Comparison of ENCODE assay signal across 8 cellular contexts in genomic region chr10:96090463-96090800, GRCh38. TPM values are rescaled to one million over a fixed set of nuclear protein-coding genes. Genes with fewer than 3 reads are reported as not detected.
DNase-seq lines count a peak whose midpoint lies in the region; ATAC-seq and TF ChIP-seq lines count a peak whose summit lies in the region.

No MANE protein-coding gene starts in this region.

- no peaks in the 10 kb centered on the region for H3K27me3 ChIP-seq in vagina

- H3K4me1 ChIP-seq in vagina, result peaks cover 5% of the 10 kb centered on the region

- POLR2A ChIA-PET in activated naive CD8-positive, alpha-beta T cell treated with anti-CD3 and anti-CD28 coated beads, Interleukin-2, amount 10 ng/mL, durations not matched to agents 7 days and 5 days (lab: Charles Lee), result interaction anchor here (0.6 to 3.6 kb wide), 9 partner anchors 9 to 1202 kb away, joined by 3 to 184 read pairs (median 3); partner anchors contain the start of genes ARHGAP19, CCNJ and ZNF518A

- no peak for TF ChIP-seq POLR2A in lower leg skin (IDR thresholded peaks at IDR 0.05)
- no peak for TF ChIP-seq POLR2A in vagina (IDR thresholded peaks at IDR 0.05)

- peaks cover 9% of the 10 kb centered on the region for H3K4me1 Mint-ChIP-seq in activated naive CD8-positive, alpha-beta T cell treated with anti-CD3 and anti-CD28 coated beads, Interleukin-2, amount 10 ng/mL, durations not matched to agents 7 days and 5 days

- no peak for ATAC-seq in activated naive CD8-positive, alpha-beta T cell treated with anti-CD3 and anti-CD28 coated beads, Interleukin-2, amount 10 ng/mL, durations not matched to agents 7 days and 5 days (ENCODE audit: low read depth)
- no peak for ATAC-seq in GM19023 (IDR thresholded peaks at IDR 0.05; ENCODE audit: unreplicated experiment)

- intact Hi-C loops in lower leg skin (cut with DNase I; ENCODE audit: low total_unique reads), result no loop called here
- intact Hi-C loops in vagina (cut with DNase I), result loop anchor here (2.0 kb wide), 1 partner anchor 40 kb away; the partner anchor contains the start of gene ZNF518A

- peaks cover 23% of the 10 kb centered on the region for H3K27me3 Mint-ChIP-seq in activated naive CD8-positive, alpha-beta T cell treated with anti-CD3 and anti-CD28 coated beads, Interleukin-2, amount 10 ng/mL, durations not matched to agents 7 days and 5 days

- H3K4me3 ChIP-seq in lower leg skin (ENCODE audit: low read depth, poor library complexity, severe bottlenecking), result peak overlapping the region; percentile 78
- H3K4me3 ChIP-seq in vagina, result peak overlapping the region; percentile 73

- no peaks in the 10 kb centered on the region for H3K36me3 ChIP-seq in vagina

- DNase-seq in stimulated activated CD4-positive, alpha-beta T cell treated with anti-CD3 and anti-CD28 coated beads, Interleukin-4, amount 100 ng/mL, for 1 hour, result peak; percentile 1
- DNase-seq in stimulated activated CD4-positive, alpha-beta T cell treated with anti-CD3 and anti-CD28 coated beads, Interleukin-4, amount 100 ng/mL, for 24 hours, result no peak
- DNase-seq in activated naive CD8-positive, alpha-beta T cell treated with anti-CD3 and anti-CD28 coated beads, Interleukin-2, amount 10 ng/mL, durations not matched to agents 7 days and 5 days, result no peak
- no peak for DNase-seq in lower leg skin (ENCODE audit: low spot score in 2 of 2)
- DNase-seq in vagina (ENCODE audit: extremely low spot score in 2 of 2), result no peak
- DNase-seq in NCI-H2196 treated with DMSO at 0.1 percent for 48 hours (lab: John Stamatoyannopoulos, UW; ENCODE audit: unreplicated experiment), result no peak
- DNase-seq in NCI-H1436 (lab: John Stamatoyannopoulos, UW), result no peak

- H3K36me3 Mint-ChIP-seq in activated naive CD8-positive, alpha-beta T cell treated with anti-CD3 and anti-CD28 coated beads, Interleukin-2, amount 10 ng/mL, durations not matched to agents 7 days and 5 days, result peaks cover 11% of the 10 kb centered on the region

- TF ChIP-seq CTCF in lower leg skin (IDR thresholded peaks at IDR 0.05), result no peak
- TF ChIP-seq CTCF in vagina (IDR thresholded peaks at IDR 0.05), result no peak

- peak overlapping the region; percentile 82 for H3K27ac ChIP-seq in vagina

- peak overlapping the region; percentile 99 for H3K27ac Mint-ChIP-seq in activated naive CD8-positive, alpha-beta T cell treated with anti-CD3 and anti-CD28 coated beads, Interleukin-2, amount 10 ng/mL, durations not matched to agents 7 days and 5 days

- H3K9me3 ChIP-seq in vagina, result no peaks in the 10 kb centered on the region

- H3K4me3 Mint-ChIP-seq in activated naive CD8-positive, alpha-beta T cell treated with anti-CD3 and anti-CD28 coated beads, Interleukin-2, amount 10 ng/mL, durations not matched to agents 7 days and 5 days, result peak overlapping the region; percentile 95

- H3K9me3 Mint-ChIP-seq in activated naive CD8-positive, alpha-beta T cell treated with anti-CD3 and anti-CD28 coated beads, Interleukin-2, amount 10 ng/mL, durations not matched to agents 7 days and 5 days, result no peaks in the 10 kb centered on the region

- 82 to 88% methylated on average over 9 of the region's 9 CpGs for WGBS in lower leg skin, 2 donors

RNA-seq across cellular contexts. Expression of gene ZNF518A, which starts 39.7 kb away (rescaled TPM):
- total RNA-seq in activated naive CD8-positive, alpha-beta T cell treated with anti-CD3 and anti-CD28 coated beads, Interleukin-2, amount 10 ng/mL, durations not matched to agents 7 days and 5 days, result 10 to 100 TPM; 22.0 to 22.7 TPM
- total RNA-seq in lower leg skin, result 10 to 100 TPM in 1 of 4 donors, 1 to 10 TPM in 3; 6.7 to 12.1 (median 8.3) TPM
- total RNA-seq in vagina, result 12.5 TPM

RNA-seq across cellular contexts. Expression of gene CCNJ, which starts 47.0 kb away (rescaled TPM):
- 1 to 10 TPM; 5.2 to 5.6 TPM for total RNA-seq in activated naive CD8-positive, alpha-beta T cell treated with anti-CD3 and anti-CD28 coated beads, Interleukin-2, amount 10 ng/mL, durations not matched to agents 7 days and 5 days
- total RNA-seq in lower leg skin (1 to 10 TPM; 2.1 to 3.6 (median 3.0) TPM), vagina (6.9 TPM)
